Comparison of ENCODE assay signal across 8 cellular contexts in genomic region chr3:160448845-160449659, GRCh38. TPM values are rescaled to one million over a fixed set of nuclear protein-coding genes. Genes with fewer than 3 reads are reported as not detected.
A peak's percentile ranks its signal among the peaks of the same experiment; 100 is the strongest.
DNase-seq lines count a peak whose midpoint lies in the region; ATAC-seq, FAIRE-seq and TF ChIP-seq lines count a peak whose summit lies in the region.

No MANE protein-coding gene starts in this region.

- no peaks in the 10 kb centered on the region for H3K9me1 ChIP-seq in keratinocyte (ENCODE audit: control insufficient read depth, extremely low read depth, insufficient read depth, low read length)

- intact Hi-C loops in breast epithelium (cut with DNase I; ENCODE audit: low total_unique reads), result no loop called here

- peak overlapping the region; percentile 94 for H3K4me2 ChIP-seq in keratinocyte (ENCODE audit: control insufficient read depth, extremely low read depth, insufficient read depth, low read depth, low read length)

- no peaks in the 10 kb centered on the region for H3K9me3 ChIP-seq in breast epithelium
- H3K9me3 ChIP-seq in keratinocyte (ENCODE audit: control insufficient read depth, low read depth, low read length), result peaks cover 3% of the 10 kb centered on the region

- H3K36me3 Mint-ChIP-seq in stimulated activated naive B cell treated with anti-CD40 and anti-IgM and Interleukin-4, amounts not matched to agents 10 μg/mL and 1 μg/mL and 100 μg/mL, for 72 hours, result peaks cover 18 to 19% of the 10 kb centered on the region in 2 donors

- peak overlapping the region; percentile 97 for H3K27ac Mint-ChIP-seq in stimulated activated naive B cell treated with anti-CD40 and anti-IgM and Interleukin-4, amounts not matched to agents 10 μg/mL and 1 μg/mL and 100 μg/mL, for 72 hours

- no peak for TF ChIP-seq POLR2A in breast epithelium (IDR thresholded peaks at IDR 0.05)

- ATAC-seq in HG02623 (IDR thresholded peaks at IDR 0.05; ENCODE audit: unreplicated experiment), result peak; percentile 30
- ATAC-seq in stimulated activated naive B cell treated with anti-CD40 and anti-IgM and Interleukin-4, amounts not matched to agents 10 μg/mL and 1 μg/mL and 100 μg/mL, for 72 hours (replicated peaks), result peak; percentile 56 to 59

- peak overlapping the region; percentile 40 to 80 (median 61) for H3K4me3 ChIP-seq in breast epithelium
- peak overlapping the region; percentile 63 to 96 (median 95) for H3K4me3 ChIP-seq in keratinocyte (ENCODE audit: control insufficient read depth in 2 of 3, extremely low read depth in 1 of 3, insufficient read depth in 2 of 3, low read depth in 1 of 3, low read length in 3 of 3)

- peaks cover 15 to 16% of the 10 kb centered on the region in 2 donors for H3K4me1 Mint-ChIP-seq in stimulated activated naive B cell treated with anti-CD40 and anti-IgM and Interleukin-4, amounts not matched to agents 10 μg/mL and 1 μg/mL and 100 μg/mL, for 72 hours

- H2AFZ ChIP-seq in keratinocyte (ENCODE audit: control insufficient read depth, low read length), result peak overlapping the region; percentile 99

- peaks cover 46% of the 10 kb centered on the region for H3K79me2 ChIP-seq in keratinocyte (ENCODE audit: control insufficient read depth, insufficient read depth, low read length)

- H4K20me1 ChIP-seq in keratinocyte (ENCODE audit: control insufficient read depth, extremely low read depth, insufficient read depth, low read length), result no peaks in the 10 kb centered on the region

- FAIRE-seq in keratinocyte (lab: Jason Lieb, UNC), result peak; percentile 29

- TF ChIP-seq CTCF in breast epithelium (IDR thresholded peaks at IDR 0.05) (no peak), keratinocyte (optimal IDR thresholded peaks at IDR 0.05 in 1 of 3, IDR thresholded peaks at IDR 0.05 in 1 of 3, conservative IDR thresholded peaks at IDR 0.05 in 1 of 3; ENCODE audit: extremely low read depth in 1 of 3, insufficient read depth in 2 of 3, low read length in 3 of 3) (no peak)

- H3K27ac ChIP-seq in breast epithelium (peak overlapping the region; percentile 79), keratinocyte (ENCODE audit: control insufficient read depth, insufficient read depth, low read length) (peak overlapping the region; percentile 90)

- peak overlapping the region; percentile 94 for H3K9ac ChIP-seq in keratinocyte (ENCODE audit: control insufficient read depth, extremely low read depth, insufficient read depth, low read length)

- H3K36me3 ChIP-seq in breast epithelium (no peaks in the 10 kb centered on the region), keratinocyte (ENCODE audit: control insufficient read depth in 2 of 2, extremely low read depth in 1 of 2, insufficient read depth in 2 of 2, low read length in 2 of 2) (peaks cover 0 to 9% of the 10 kb centered on the region in 2 experiments)

- dilution Hi-C loops in keratinocyte (cut with MboI; ENCODE audit: extremely low pct_ligation_motif_present, low sequenced_read_pairs), result no loop called here

- H3K9me3 Mint-ChIP-seq in stimulated activated naive B cell treated with anti-CD40 and anti-IgM and Interleukin-4, amounts not matched to agents 10 μg/mL and 1 μg/mL and 100 μg/mL, for 72 hours, result peaks cover 4 to 7% of the 10 kb centered on the region in 2 donors

- peak overlapping the region; percentile 99 for H3K4me3 Mint-ChIP-seq in stimulated activated naive B cell treated with anti-CD40 and anti-IgM and Interleukin-4, amounts not matched to agents 10 μg/mL and 1 μg/mL and 100 μg/mL, for 72 hours

- DNase-seq in activated CD8-positive, alpha-beta memory T cell treated with anti-CD3 and anti-CD28 coated beads for 4 hours (ENCODE audit: low read depth in 2 of 2), result peak; percentile 6 to 13
- DNase-seq in activated CD8-positive, alpha-beta memory T cell treated with anti-CD3 and anti-CD28 coated beads, Interleukin-2, amount 50 U/mL, for 48 hours, result no peak
- DNase-seq in NCI-H460 (ENCODE audit: extremely low read depth, low read depth) (peak; percentile 13), breast epithelium (ENCODE audit: low spot score in 2 of 2) (no peak), keratinocyte (ENCODE audit: low read depth, low spot score) (no peak), islet precursor cell (no peak)
- DNase-seq in stimulated activated naive B cell treated with anti-CD40 and anti-IgM and Interleukin-4, amounts not matched to agents 10 μg/mL and 1 μg/mL and 100 μg/mL, for 72 hours, result no peak

- H3K27me3 ChIP-seq in breast epithelium (no peaks in the 10 kb centered on the region), keratinocyte (ENCODE audit: control insufficient read depth, extremely low read depth, insufficient read depth, low read length) (no peaks in the 10 kb centered on the region)

- H3K4me1 ChIP-seq in breast epithelium (no peaks in the 10 kb centered on the region), keratinocyte (ENCODE audit: control insufficient read depth, extremely low read depth, insufficient read depth, low read length) (peaks cover 25% of the 10 kb centered on the region)

- H3K27me3 Mint-ChIP-seq in stimulated activated naive B cell treated with anti-CD40 and anti-IgM and Interleukin-4, amounts not matched to agents 10 μg/mL and 1 μg/mL and 100 μg/mL, for 72 hours, result no peaks in the 10 kb centered on the region

RNA-seq across cellular contexts. Expression of gene TRIM59, which starts 0.5 kb away (rescaled TPM):
- total RNA-seq in NCI-H460 (2014; rRNA removed; shearing (Covaris generic)), result 20.1 and 20.5 TPM in 2 replicates
- polyA plus RNA-seq in NCI-H460 (2014; cell fraction: nucleus; rRNA removed), result 13.7 and 26.3 TPM in 2 replicates
- 1 to 10 TPM in 2 of 3 donors, under 1 TPM in 1; 0.64 to 5.0 (median 3.9) TPM for total RNA-seq in breast epithelium
- 4.2 to 8.0 TPM (median 6.3 TPM) in 3 replicates for polyA plus RNA-seq in keratinocyte
- polyA plus RNA-seq in keratinocyte (2011; ENCODE audit: low read depth), result 1.7 TPM
- 2.3 and 3.7 TPM in 2 replicates for polyA plus RNA-seq in keratinocyte (2011; cell fraction: cytosol; rRNA removed)
- 6.0 and 6.1 TPM in 2 replicates for polyA plus RNA-seq in keratinocyte (2011; cell fraction: nucleus; rRNA removed)
- polyA plus RNA-seq in keratinocyte (2012; ENCODE audit: low replicate concordance), result 2.4 and 7.9 TPM in 2 replicates
- polyA minus RNA-seq in keratinocyte, result 4.3 to 10.2 TPM (median 4.9 TPM) in 3 replicates
- 4.2 TPM for polyA minus RNA-seq in keratinocyte (2011; cell fraction: cytosol; rRNA and poly(A)+ RNA removed)
- 9.2 and 17.8 TPM in 2 replicates for polyA minus RNA-seq in keratinocyte (2011; cell fraction: nucleus; rRNA and poly(A)+ RNA removed)

RNA-seq across cellular contexts. Expression of gene SMC4, which starts 49.6 kb away (rescaled TPM):
- 96.9 and 109 TPM in 2 replicates for total RNA-seq in NCI-H460 (2014; rRNA removed; shearing (Covaris generic))
- polyA plus RNA-seq in NCI-H460 (2014; cell fraction: nucleus; rRNA removed), result 139 and 272 TPM in 2 replicates
- total RNA-seq in breast epithelium, result 10 to 100 TPM; 17.1 to 30.3 (median 25.2) TPM
- 9.1 to 45.2 TPM (median 32.0 TPM) in 3 replicates for polyA plus RNA-seq in keratinocyte
- polyA plus RNA-seq in keratinocyte (2011; ENCODE audit: low read depth), result 49.3 TPM
- 13.1 and 18.1 TPM in 2 replicates for polyA plus RNA-seq in keratinocyte (2011; cell fraction: cytosol; rRNA removed)
- polyA plus RNA-seq in keratinocyte (2011; cell fraction: nucleus; rRNA removed), result 17.9 and 33.4 TPM in 2 replicates
- polyA plus RNA-seq in keratinocyte (2012; ENCODE audit: low replicate concordance), result 10.0 and 34.1 TPM in 2 replicates
- 2.3 to 16.0 TPM (median 4.3 TPM) in 3 replicates for polyA minus RNA-seq in keratinocyte
- polyA minus RNA-seq in keratinocyte (2011; cell fraction: cytosol; rRNA and poly(A)+ RNA removed), result 7.7 TPM
- polyA minus RNA-seq in keratinocyte (2011; cell fraction: nucleus; rRNA and poly(A)+ RNA removed), result 13.7 and 16.4 TPM in 2 replicates

RNA-seq across cellular contexts. Expression of gene IFT80, which starts 50.0 kb away (rescaled TPM):
- 15.1 and 20.9 TPM in 2 replicates for total RNA-seq in NCI-H460 (2014; rRNA removed; shearing (Covaris generic))
- 26.9 and 54.3 TPM in 2 replicates for polyA plus RNA-seq in NCI-H460 (2014; cell fraction: nucleus; rRNA removed)
- 10 to 100 TPM; 18.4 to 41.0 (median 29.2) TPM for total RNA-seq in breast epithelium
- polyA plus RNA-seq in keratinocyte, result 11.2 to 23.6 TPM (median 12.3 TPM) in 3 replicates
- 15.6 TPM for polyA plus RNA-seq in keratinocyte (2011; ENCODE audit: low read depth)
- polyA plus RNA-seq in keratinocyte (2011; cell fraction: cytosol; rRNA removed), result 8.2 and 13.0 TPM in 2 replicates
- 18.8 and 32.7 TPM in 2 replicates for polyA plus RNA-seq in keratinocyte (2011; cell fraction: nucleus; rRNA removed)
- polyA plus RNA-seq in keratinocyte (2012; ENCODE audit: low replicate concordance), result 5.0 and 12.7 TPM in 2 replicates
- 2.8 to 15.2 TPM (median 5.4 TPM) in 3 replicates for polyA minus RNA-seq in keratinocyte
- polyA minus RNA-seq in keratinocyte (2011; cell fraction: cytosol; rRNA and poly(A)+ RNA removed), result 20.9 TPM
- polyA minus RNA-seq in keratinocyte (2011; cell fraction: nucleus; rRNA and poly(A)+ RNA removed), result 9.4 and 23.5 TPM in 2 replicates

Comparison
In these comparisons a context has a peak if more than half of its experiments do, and no peak if none do; other contexts are left out.
1. DNase-seq: peak in activated CD8-positive, alpha-beta memory T cell treated with anti-CD3 and anti-CD28 coated beads for 4 hours (2 of 2) and NCI-H460 (single experiment); none in activated CD8-positive, alpha-beta memory T cell treated with anti-CD3 and anti-CD28 coated beads, Interleukin-2, amount 50 U/mL, for 48 hours (single experiment), breast epithelium (0 of 2), keratinocyte (single experiment), stimulated activated naive B cell treated with anti-CD40 and anti-IgM and Interleukin-4, amounts not matched to agents 10 μg/mL and 1 μg/mL and 100 μg/mL, for 72 hours (single experiment) and islet precursor cell (single experiment).